13 cellular contexts compared by ENCODE assay signal in the genomic region with DNA sequence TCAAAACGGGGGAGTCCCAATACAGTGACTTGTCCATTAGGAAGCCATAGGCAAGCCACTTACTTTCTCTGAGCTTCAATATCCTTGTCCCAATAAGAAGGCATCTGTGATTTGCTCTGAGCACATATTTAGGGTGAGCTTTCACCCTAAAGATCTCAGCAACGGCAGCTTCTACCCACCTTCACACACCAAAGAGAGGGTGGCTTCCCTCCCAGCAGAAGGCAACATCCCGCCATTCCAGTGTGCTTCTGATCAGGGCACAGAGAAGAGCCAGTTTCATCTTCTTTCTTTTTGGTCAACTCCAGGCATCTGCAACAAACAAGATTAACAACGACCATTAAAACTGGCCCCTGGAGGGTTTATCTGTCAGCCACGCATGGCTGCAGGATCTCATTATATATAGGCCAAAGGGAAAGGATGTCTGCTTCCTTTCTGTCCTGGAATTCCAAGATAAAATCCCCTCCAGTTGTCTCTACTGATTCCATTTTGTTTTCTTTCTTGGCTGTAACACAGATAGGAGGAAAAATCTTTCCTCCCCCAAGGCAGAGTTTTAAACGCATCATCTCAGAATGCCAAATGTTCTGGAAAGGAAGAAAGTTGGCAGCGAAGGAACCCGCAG. TPM values are rescaled to one million over a fixed set of nuclear protein-coding genes. Genes with fewer than 3 reads are reported as not detected.
DNase-seq lines count a peak whose midpoint lies in the region; ATAC-seq, FAIRE-seq and TF ChIP-seq lines count a peak whose summit lies in the region.
"Had no signal": no experiment of that assay in that cellular context is flagged by ENCODE, and none has a peak within 500 bp of the region (broad histone marks: within the 10 kb centered on the region; RNA-seq: fewer than 3 reads in every experiment).

No MANE protein-coding gene starts in this region.

- peaks cover 9% of the 10 kb centered on the region for H3K79me2 ChIP-seq in Loucy (ENCODE audit: insufficient read depth, low read length)

- no peaks in the 10 kb centered on the region for H3K27me3 Mint-ChIP-seq in CD8-positive, alpha-beta memory T cell
- H3K27me3 Mint-ChIP-seq in chondrocyte (ENCODE audit: low read depth) (peaks cover 6% of the 10 kb centered on the region), nephron progenitor cell (ENCODE audit: low read depth, poor library complexity) (peaks cover 18% of the 10 kb centered on the region)

- POLR2A ChIA-PET in CD8-positive, alpha-beta memory T cell (lab: Charles Lee), result interaction anchor here (1.2 kb wide), 1 partner anchor 26 kb away, joined by 5 read pairs; no protein-coding TSS in a partner anchor

- peak overlapping the region in 7 of 8 donors; percentile 1 to 98 (median 84) for H3K27ac Mint-ChIP-seq in CD8-positive, alpha-beta memory T cell
- no peak overlapping the region for H3K27ac Mint-ChIP-seq in chondrocyte (ENCODE audit: unreplicated experiment)
- H3K27ac Mint-ChIP-seq in nephron progenitor cell, result peak overlapping the region; percentile 86

- no peak for DNase-seq in CD8-positive, alpha-beta memory T cell
- DNase-seq in chondrocyte (ENCODE audit: low spot score) (peak; percentile 13), nephron progenitor cell (no peak), NCI-H510A (lab: John Stamatoyannopoulos, UW) (no peak), HTR-8/SVneo (ENCODE audit: insufficient read length, low spot score) (no peak)
- DNase-seq: NCI-H1694; stimulated activated CD4-positive, alpha-beta T cell treated with anti-CD3 and anti-CD28 coated beads, Interleukin-4, amount 100 ng/mL, for 24 hours had no signal

- peaks cover 0 to 8% (median 0%) of the 10 kb centered on the region in 3 donors for H3K36me3 Mint-ChIP-seq in CD8-positive, alpha-beta memory T cell
- H3K36me3 Mint-ChIP-seq in chondrocyte (ENCODE audit: low read depth), result no peaks in the 10 kb centered on the region
- peaks cover 22% of the 10 kb centered on the region for H3K36me3 Mint-ChIP-seq in nephron progenitor cell (ENCODE audit: low read depth)

- H3K4me1 Mint-ChIP-seq in CD8-positive, alpha-beta memory T cell, result peaks cover 17 to 34% (median 28%) of the 10 kb centered on the region in 3 donors
- H3K4me1 Mint-ChIP-seq in chondrocyte (ENCODE audit: low read depth) (peaks cover 3% of the 10 kb centered on the region), nephron progenitor cell (peaks cover 42% of the 10 kb centered on the region)

- CTCF ChIA-PET in CD8-positive, alpha-beta memory T cell (lab: Charles Lee), result interaction anchor here (1.4 kb wide), 2 partner anchors 32 to 80 kb away, joined by 3 to 6 read pairs; no protein-coding TSS in a partner anchor

- FAIRE-seq in HTR-8/SVneo (lab: Jason Lieb, UNC), result no peak
- FAIRE-seq: H54 had no signal

- peak overlapping the region; percentile 76 for H3K4me2 ChIP-seq in Loucy (ENCODE audit: low read depth, low read length, poor library complexity, severe bottlenecking)

- no peaks in the 10 kb centered on the region for H3F3A ChIP-seq in Loucy (ENCODE audit: low read depth)

- peak overlapping the region; percentile 99 for H3K9ac ChIP-seq in Loucy (ENCODE audit: low read depth, low read length, poor library complexity, severe bottlenecking)

- peaks cover 13% of the 10 kb centered on the region for H3K4me1 ChIP-seq in CD8-positive, alpha-beta memory T cell (ENCODE audit: insufficient read depth, low read length)
- H3K4me1 ChIP-seq in Loucy (ENCODE audit: insufficient read depth, low read length, poor library complexity, severe bottlenecking), result peaks cover 43% of the 10 kb centered on the region
- H3K4me1 ChIP-seq: prostate gland had no signal

- H3K4me3 ChIP-seq in CD8-positive, alpha-beta memory T cell (ENCODE audit: low read length), result no peak overlapping the region
- peak overlapping the region; percentile 94 for H3K4me3 ChIP-seq in Loucy (ENCODE audit: low read length, poor library complexity, severe bottlenecking)
- H3K4me3 ChIP-seq: lung, prostate gland, suprapubic skin had no signal

- H3K4me3 Mint-ChIP-seq in CD8-positive, alpha-beta memory T cell, result peak overlapping the region; percentile 46 to 92 (median 88)
- no peak overlapping the region for H3K4me3 Mint-ChIP-seq in chondrocyte (ENCODE audit: unreplicated experiment)
- peak overlapping the region; percentile 9 for H3K4me3 Mint-ChIP-seq in nephron progenitor cell

- no peak for TF ChIP-seq CTCF in Loucy (conservative IDR thresholded peaks at IDR 0.05; ENCODE audit: low read length)
- no peak for TF ChIP-seq CTCF in chondrocyte (IDR thresholded peaks at IDR 0.05)
- TF ChIP-seq CTCF in nephron progenitor cell (IDR thresholded peaks at IDR 0.05), result no peak

- no peak for ATAC-seq in HG02938 (IDR thresholded peaks at IDR 0.05; ENCODE audit: unreplicated experiment)

- H4K20me1 ChIP-seq in Loucy (ENCODE audit: insufficient read depth, low read length, poor library complexity, severe bottlenecking), result no peaks in the 10 kb centered on the region

- H3K9me3 ChIP-seq in CD8-positive, alpha-beta memory T cell (ENCODE audit: low read length), result no peaks in the 10 kb centered on the region
- H3K9me3 ChIP-seq in Loucy (ENCODE audit: insufficient read depth, low read depth, low read length), result no peaks in the 10 kb centered on the region
- H3K9me3 ChIP-seq: prostate gland, suprapubic skin had no signal

- H3K36me3 ChIP-seq in CD8-positive, alpha-beta memory T cell (ENCODE audit: insufficient read depth, low read length), result no peaks in the 10 kb centered on the region
- H3K36me3 ChIP-seq in Loucy (ENCODE audit: insufficient read depth, low read length), result no peaks in the 10 kb centered on the region
- H3K36me3 ChIP-seq: prostate gland, suprapubic skin had no signal

- H3K27ac ChIP-seq in CD8-positive, alpha-beta memory T cell (ENCODE audit: low read depth, low read length), result no peak overlapping the region
- H3K27ac ChIP-seq: prostate gland, suprapubic skin had no signal

- H3K9me3 Mint-ChIP-seq in CD8-positive, alpha-beta memory T cell, result no peaks in the 10 kb centered on the region
- H3K9me3 Mint-ChIP-seq in chondrocyte (ENCODE audit: low read depth) (no peaks in the 10 kb centered on the region), nephron progenitor cell (peaks cover 27% of the 10 kb centered on the region)

- H3K9me2 ChIP-seq in Loucy (replicated peaks; ENCODE audit: low read depth, low read length), result no peaks in the 10 kb centered on the region

- H2AFZ ChIP-seq in Loucy (ENCODE audit: low read length), result no peak overlapping the region

- no peaks in the 10 kb centered on the region for H3K27me3 ChIP-seq in CD8-positive, alpha-beta memory T cell (ENCODE audit: insufficient read depth, low read length, poor library complexity, severe bottlenecking)
- no peaks in the 10 kb centered on the region for H3K27me3 ChIP-seq in Loucy (ENCODE audit: insufficient read depth, low read length, poor library complexity, severe bottlenecking)
- H3K27me3 ChIP-seq: suprapubic skin had no signal

RNA-seq across cellular contexts. Expression of gene SH2D4B, which starts 0.5 kb away (rescaled TPM):
- total RNA-seq in CD8-positive, alpha-beta memory T cell, result under 1 TPM; 0.11 to 0.13 TPM
- polyA plus RNA-seq in CD8-positive, alpha-beta memory T cell, result not detected
- 0.07 TPM in 1 of 3 replicates, not detected in the others for total RNA-seq in chondrocyte
